ENCODE assay signal across 10 cellular contexts in genomic region chr1:163202833-163203451, GRCh38. TPM values are rescaled to one million over a fixed set of nuclear protein-coding genes. Genes with fewer than 3 reads are reported as not detected.
DNase-seq lines count a peak whose midpoint lies in the region; ATAC-seq and TF ChIP-seq lines count a peak whose summit lies in the region.
"Had no signal": no experiment of that assay in that cellular context is flagged by ENCODE, and none has a peak within 500 bp of the region (broad histone marks: within the 10 kb centered on the region; RNA-seq: fewer than 3 reads in every experiment).

Gene RGS5 (minus strand): TSS chr1:163202916. CDS start chr1:163202835, 81 bp downstream.

- H3K27me3 Mint-ChIP-seq in endodermal cell (ENCODE audit: insufficient read depth): no peaks in the 10 kb centered on the region
- H3K27me3 Mint-ChIP-seq: dendritic cell treated with granulocyte-macrophage colony-stimulating factor and Interleukin-4, amounts not matched to agents 40 ng/mL and 50 ng/mL, for 4 days had no signal

- H3K4me3 Mint-ChIP-seq in endodermal cell: peak within 1 kb of the TSS; percentile 40
- H3K4me3 Mint-ChIP-seq: dendritic cell treated with granulocyte-macrophage colony-stimulating factor and Interleukin-4, amounts not matched to agents 40 ng/mL and 50 ng/mL, for 4 days had no signal

- ATAC-seq in left lung (peak; percentile 47), HG02852 (IDR thresholded peaks at IDR 0.05; ENCODE audit: unreplicated experiment) (no peak)

- DNase-seq in endodermal cell (peak; percentile 87), left lung (no peak), GM19238 (ENCODE audit: insufficient read length, low spot score) (no peak)
- DNase-seq in activated naive CD4-positive, alpha-beta T cell treated with Interleukin-2 at 50 U/mL for 16 hours: no peak
- DNase-seq in activated naive CD4-positive, alpha-beta T cell (lab: John Stamatoyannopoulos, UW): no peak
- DNase-seq: NCI-H1092 had no signal

- H3K36me3 ChIP-seq in HUES48 (ENCODE audit: control insufficient read depth, insufficient read depth, low read length): no peaks in the 10 kb centered on the region
- no peaks in the 10 kb centered on the region for H3K36me3 ChIP-seq in endodermal cell (ENCODE audit: control insufficient read depth, insufficient read depth, low read length)
- no peaks in the 10 kb centered on the region for H3K36me3 ChIP-seq in left lung

- no peak for TF ChIP-seq CTCF in endodermal cell (conservative IDR thresholded peaks at IDR 0.05)
- TF ChIP-seq CTCF in left lung (IDR thresholded peaks at IDR 0.05): no peak
- TF ChIP-seq CTCF in subcutaneous adipose tissue (IDR thresholded peaks at IDR 0.05; ENCODE audit: low read depth): no peak

- H3K4me1 Mint-ChIP-seq in endodermal cell: peaks cover 37% of the 10 kb centered on the region

- WGBS in endodermal cell (ENCODE audit: insufficient coverage in 1 of 2, insufficient read length in 1 of 2), 2 experiments: 26 to 31% methylated on average over 3 to 4 of the region's 4 CpGs

- H3K27me3 ChIP-seq in HUES48 (ENCODE audit: control insufficient read depth, insufficient read depth, low read length) (no peaks in the 10 kb centered on the region), endodermal cell (ENCODE audit: control insufficient read depth, insufficient read depth, low read length, poor library complexity, severe bottlenecking) (no peaks in the 10 kb centered on the region), left lung (no peaks in the 10 kb centered on the region)

- H3K27ac ChIP-seq in HUES48 (ENCODE audit: low read depth, low read length): peak within 1 kb of the TSS; percentile 94
- H3K27ac ChIP-seq in endodermal cell (ENCODE audit: low read depth, low read length): peak within 1 kb of the TSS; percentile 85
- H3K27ac ChIP-seq in left lung: no peak within 1 kb of the TSS

- no peaks in the 10 kb centered on the region for H3K9me3 ChIP-seq in HUES48 (ENCODE audit: control insufficient read depth, insufficient read depth, low read length)
- no peaks in the 10 kb centered on the region for H3K9me3 ChIP-seq in endodermal cell (ENCODE audit: control insufficient read depth, low read length)
- no peaks in the 10 kb centered on the region for H3K9me3 ChIP-seq in left lung

- H3K4me1 ChIP-seq in HUES48 (ENCODE audit: control insufficient read depth, insufficient read depth, low read length) (peaks cover 41% of the 10 kb centered on the region), endodermal cell (ENCODE audit: control insufficient read depth, insufficient read depth, low read length) (peaks cover 4% of the 10 kb centered on the region), left lung (no peaks in the 10 kb centered on the region)

- no peaks in the 10 kb centered on the region for H3K9me3 Mint-ChIP-seq in endodermal cell
- H3K9me3 Mint-ChIP-seq: dendritic cell treated with granulocyte-macrophage colony-stimulating factor and Interleukin-4, amounts not matched to agents 40 ng/mL and 50 ng/mL, for 4 days had no signal

- H3K36me3 Mint-ChIP-seq in endodermal cell (ENCODE audit: low read depth): no peaks in the 10 kb centered on the region

- intact Hi-C loops in left lung (cut with DNase I): no loop called here

- H3K4me3 ChIP-seq in HUES48 (ENCODE audit: low read depth, low read length) (peak within 1 kb of the TSS; percentile 49), endodermal cell (ENCODE audit: low read length) (peak within 1 kb of the TSS; percentile 75), left lung (peak within 1 kb of the TSS in 1 of 2 donors; percentile 2)

- H3K9ac ChIP-seq in HUES48 (ENCODE audit: low read depth, low read length): peak within 1 kb of the TSS; percentile 43
- peak within 1 kb of the TSS; percentile 48 for H3K9ac ChIP-seq in endodermal cell (ENCODE audit: extremely low read depth, low read length, poor library complexity, severe bottlenecking)

- H3K27ac Mint-ChIP-seq in endodermal cell: peak within 1 kb of the TSS; percentile 97
- H3K27ac Mint-ChIP-seq: dendritic cell treated with granulocyte-macrophage colony-stimulating factor and Interleukin-4, amounts not matched to agents 40 ng/mL and 50 ng/mL, for 4 days had no signal

RNA-seq across cellular contexts. Expression of gene RGS5, which starts in this region (rescaled TPM):
- total RNA-seq in endodermal cell: 10 to 100 TPM; 48.4 to 88.9 TPM
- polyA plus RNA-seq in endodermal cell (2013, experiment 1 of 2): 61.8 TPM
- polyA plus RNA-seq in endodermal cell (2013, experiment 2 of 2): 68.1 TPM
- 10 to 100 TPM; 48.5 to 98.0 TPM for total RNA-seq in left lung
- 100 to 1,000 TPM in 2 of 4 donors, 10 to 100 TPM in 2; 27.4 to 180 (median 93.0) TPM for total RNA-seq in subcutaneous adipose tissue

Comparison
In these comparisons a context has a peak if more than half of its experiments do, and no peak if none do; other contexts are left out.
1. H3K27ac ChIP-seq: peak in HUES48 (single experiment) and endodermal cell (single experiment); none in left lung (0 of 2).